In the genomic region with DNA sequence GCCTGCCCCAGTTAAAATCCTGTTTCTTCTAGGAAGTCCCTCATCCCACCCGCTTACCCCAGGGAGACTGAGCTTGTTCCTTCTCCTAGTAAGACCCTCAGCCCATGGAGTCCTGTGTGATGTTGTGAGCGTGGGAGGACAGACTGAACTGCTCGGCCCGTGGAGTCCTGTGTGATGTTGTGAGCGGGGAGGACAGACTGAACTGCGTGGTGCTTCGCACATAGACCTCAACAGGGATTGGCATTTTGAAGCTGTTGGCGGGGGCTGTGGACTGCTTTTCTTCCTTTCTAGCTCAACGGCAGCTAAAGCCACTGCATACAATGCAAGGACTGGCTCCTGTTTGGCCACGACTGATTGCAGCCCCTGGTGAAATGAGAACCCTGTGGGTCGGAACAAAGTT, we compare ENCODE assay signal across 10 cellular contexts. TPM values are rescaled to one million over a fixed set of nuclear protein-coding genes. Genes with fewer than 3 reads are reported as not detected.
A peak's percentile ranks its signal among the peaks of the same experiment; 100 is the strongest.
DNase-seq lines count a peak whose midpoint lies in the region; ATAC-seq and TF ChIP-seq lines count a peak whose summit lies in the region.
"Had no signal": no experiment of that assay in that cellular context is flagged by ENCODE, and none has a peak within 500 bp of the region (broad histone marks: within the 10 kb centered on the region; RNA-seq: fewer than 3 reads in every experiment).

No MANE protein-coding gene starts in this region.

- H3K4me1 Mint-ChIP-seq in activated naive CD4-positive, alpha-beta T cell treated with anti-CD3 and anti-CD28 coated beads for 36 hours (ENCODE audit: low read depth) = peaks cover 37% of the 10 kb centered on the region
- peaks cover 35% of the 10 kb centered on the region for H3K4me1 Mint-ChIP-seq in activated naive CD8-positive, alpha-beta T cell (ENCODE audit: low read depth)
- peaks cover 17% of the 10 kb centered on the region for H3K4me1 Mint-ChIP-seq in type B pancreatic cell (ENCODE audit: unreplicated experiment)

- peaks cover 4% of the 10 kb centered on the region for H3K36me3 Mint-ChIP-seq in activated naive CD4-positive, alpha-beta T cell treated with anti-CD3 and anti-CD28 coated beads for 36 hours (ENCODE audit: low read depth)
- H3K36me3 Mint-ChIP-seq in activated naive CD8-positive, alpha-beta T cell = no peaks in the 10 kb centered on the region
- H3K36me3 Mint-ChIP-seq in type B pancreatic cell = peaks cover 18% of the 10 kb centered on the region

- DNase-seq in activated naive CD4-positive, alpha-beta T cell treated with anti-CD3 and anti-CD28 coated beads for 36 hours = no peak
- DNase-seq in activated naive CD4-positive, alpha-beta T cell treated with Interleukin-2 at 50 U/mL for 16 hours = no peak
- DNase-seq in lung (ENCODE audit: low spot score) (no peak), type B pancreatic cell (ENCODE audit: extremely low spot score, unreplicated experiment) (no peak), SKM-1 (lab: John Stamatoyannopoulos, UW; ENCODE audit: unreplicated experiment) (no peak), testis (no peak)
- DNase-seq: NCI-H1436 treated with DMSO at 0.1 percent for 48 hours had no signal

- H3K27ac Mint-ChIP-seq in activated naive CD4-positive, alpha-beta T cell treated with anti-CD3 and anti-CD28 coated beads for 36 hours = peak overlapping the region; percentile 71
- peak overlapping the region; percentile 86 for H3K27ac Mint-ChIP-seq in activated naive CD8-positive, alpha-beta T cell
- peak overlapping the region; percentile 51 for H3K27ac Mint-ChIP-seq in type B pancreatic cell

- H3K4me1 ChIP-seq in lung (ENCODE audit: control insufficient read depth in 2 of 2, insufficient read depth in 2 of 2, low read length in 2 of 2) (peaks cover 0 to 21% of the 10 kb centered on the region in 2 donors), testis (peaks cover 12% of the 10 kb centered on the region)

- no peak overlapping the region for H3K4me3 Mint-ChIP-seq in activated naive CD4-positive, alpha-beta T cell treated with anti-CD3 and anti-CD28 coated beads for 36 hours
- peak overlapping the region; percentile 52 for H3K4me3 Mint-ChIP-seq in activated naive CD8-positive, alpha-beta T cell
- H3K4me3 Mint-ChIP-seq in type B pancreatic cell = peak overlapping the region; percentile 27

- WGBS in lung, 2 donors = 95 to 96% methylated on average over 11 of the region's 11 CpGs
- 90 to 95% methylated on average over 11 of the region's 11 CpGs for WGBS in testis, 2 donors

- H3K36me3 ChIP-seq in lung (ENCODE audit: control insufficient read depth in 2 of 2, insufficient read depth in 2 of 2, low read length in 2 of 2) (peaks cover 4 to 17% of the 10 kb centered on the region in 2 donors), testis (ENCODE audit: low read depth, missing control alignments) (no peaks in the 10 kb centered on the region)
- H3K36me3 ChIP-seq: prostate gland had no signal

- no peaks in the 10 kb centered on the region for H3K9me3 ChIP-seq in lung (ENCODE audit: control insufficient read depth in 2 of 2, insufficient read depth in 1 of 2, low read length in 1 of 2)
- H3K9me3 ChIP-seq in testis = no peaks in the 10 kb centered on the region
- H3K9me3 ChIP-seq: prostate gland had no signal

- H3K27ac ChIP-seq in lung (ENCODE audit: low read depth in 1 of 2, low read length in 1 of 2) = peak overlapping the region; percentile 80 to 81
- H3K27ac ChIP-seq in testis = peak overlapping the region in 1 of 2 donors; percentile 36
- H3K27ac ChIP-seq: prostate gland had no signal

- no peak for TF ChIP-seq CTCF in lung (IDR thresholded peaks at IDR 0.05; ENCODE audit: control extremely low read depth, extremely low read depth)
- TF ChIP-seq CTCF in type B pancreatic cell (conservative IDR thresholded peaks at IDR 0.05) = no peak
- no peak for TF ChIP-seq CTCF in testis (IDR thresholded peaks at IDR 0.05)

- no peak for TF ChIP-seq POLR2A in testis (IDR thresholded peaks at IDR 0.05)

- H3K27me3 ChIP-seq in lung (ENCODE audit: control insufficient read depth, insufficient read depth) (no peaks in the 10 kb centered on the region), testis (no peaks in the 10 kb centered on the region)

- ATAC-seq in lung (ENCODE audit: insufficient read depth, low FRiP score) (no peak), GM21723 (IDR thresholded peaks at IDR 0.05; ENCODE audit: unreplicated experiment) (no peak)

- intact Hi-C loops in activated naive CD4-positive, alpha-beta T cell treated with anti-CD3 and anti-CD28 coated beads for 36 hours (cut with micrococcal nuclease) = loop anchor here (2.0 kb wide), 1 partner anchor 67 kb away; the partner anchor contains the start of gene JMJD7
- intact Hi-C loops in testis (cut with DNase I; ENCODE audit: low total_unique reads) = no loop called here

- no peaks in the 10 kb centered on the region for H3K9me3 Mint-ChIP-seq in activated naive CD4-positive, alpha-beta T cell treated with anti-CD3 and anti-CD28 coated beads for 36 hours
- H3K9me3 Mint-ChIP-seq in activated naive CD8-positive, alpha-beta T cell (ENCODE audit: low read depth) = no peaks in the 10 kb centered on the region
- no peaks in the 10 kb centered on the region for H3K9me3 Mint-ChIP-seq in type B pancreatic cell

- CTCF ChIA-PET in activated naive CD4-positive, alpha-beta T cell treated with anti-CD3 and anti-CD28 coated beads for 36 hours (lab: Charles Lee) = interaction anchor here (0.9 to 2.0 kb wide), 5 partner anchors 8 to 200 kb away, joined by 3 to 10 read pairs (median 4); no protein-coding TSS in a partner anchor

- no peaks in the 10 kb centered on the region for H3K27me3 Mint-ChIP-seq in activated naive CD4-positive, alpha-beta T cell treated with anti-CD3 and anti-CD28 coated beads for 36 hours (ENCODE audit: low read depth)
- no peaks in the 10 kb centered on the region for H3K27me3 Mint-ChIP-seq in activated naive CD8-positive, alpha-beta T cell
- H3K27me3 Mint-ChIP-seq in type B pancreatic cell = no peaks in the 10 kb centered on the region

- H3K4me3 ChIP-seq in lung (no peak overlapping the region), testis (no peak overlapping the region)
- H3K4me3 ChIP-seq: prostate gland had no signal

RNA-seq across cellular contexts. Expression of gene SPTBN5, which starts 1.6 kb away (rescaled TPM):
- under 1 TPM; 0.17 to 0.32 TPM for total RNA-seq in activated naive CD4-positive, alpha-beta T cell treated with anti-CD3 and anti-CD28 coated beads for 36 hours
- total RNA-seq in lung (1 to 10 TPM; 1.6 to 2.0 TPM), type B pancreatic cell (ENCODE audit: low replicate concordance) (3.1 and 4.2 TPM in 2 replicates), testis (1 to 10 TPM; 1.4 to 3.1 TPM)
- polyA plus RNA-seq in lung (1 to 10 TPM; 1.8 to 3.5 TPM), testis (ENCODE audit: insufficient read depth, low read depth, low replicate concordance) (1.4 TPM)

RNA-seq across cellular contexts. Expression of gene PLA2G4B, which starts 56.8 kb away (rescaled TPM):
- total RNA-seq in activated naive CD4-positive, alpha-beta T cell treated with anti-CD3 and anti-CD28 coated beads for 36 hours = 1 to 10 TPM; 9.0 to 9.7 TPM
- 10 to 100 TPM in 1 of 2 donors, 1 to 10 TPM in 1; 8.4 to 12.8 TPM for total RNA-seq in lung
- 10 to 100 TPM in 1 of 2 donors, 1 to 10 TPM in 1; 5.7 to 13.0 TPM for polyA plus RNA-seq in lung
- total RNA-seq in type B pancreatic cell (ENCODE audit: low replicate concordance) = 17.7 and 19.9 TPM in 2 replicates
- total RNA-seq in testis = 10 to 100 TPM; 16.4 to 16.6 TPM
- polyA plus RNA-seq in testis (ENCODE audit: insufficient read depth, low read depth, low replicate concordance) = 7.4 TPM
